Comparison of ENCODE assay signal across 8 cellular contexts in genomic region chr7:136009488-136010079, GRCh38. TPM values are rescaled to one million over a fixed set of nuclear protein-coding genes. Genes with fewer than 3 reads are reported as not detected.
A peak's percentile ranks its signal among the peaks of the same experiment; 100 is the strongest.
DNase-seq lines count a peak whose midpoint lies in the region; ATAC-seq and TF ChIP-seq lines count a peak whose summit lies in the region.

No MANE protein-coding gene starts in this region.

- no peaks in the 10 kb centered on the region for H3K4me1 ChIP-seq in CD4-positive, CD25-positive, alpha-beta regulatory T cell (ENCODE audit: control insufficient read depth, insufficient read depth, low read length, poor library complexity, severe bottlenecking)
- no peaks in the 10 kb centered on the region for H3K4me1 ChIP-seq in lower lobe of right lung

- intact Hi-C loops in lower lobe of right lung (cut with DNase I), result loop anchor here (5.0 kb wide), 1 partner anchor 207 kb away; no protein-coding TSS in a partner anchor

- no peak overlapping the region for H3K4me3 Mint-ChIP-seq in CD4-positive, CD25-positive, alpha-beta regulatory T cell
- no peak overlapping the region for H3K4me3 Mint-ChIP-seq in HFFc6
- H3K4me3 Mint-ChIP-seq in T-cell, result no peak overlapping the region
- no peak overlapping the region for H3K4me3 Mint-ChIP-seq in activated T-cell treated with anti-CD3 and anti-CD28 coated beads, Interleukin-2, amount 50 U/mL, for 24 hours

- POLR2A ChIA-PET in T-cell (lab: Charles Lee), result no interaction called here

- ATAC-seq in CD4-positive, CD25-positive, alpha-beta regulatory T cell (ENCODE audit: low read depth in 2 of 2), result no peak
- peak in 1 of 2 donors; percentile 46 for ATAC-seq in lower lobe of right lung
- ATAC-seq in T-cell (replicated peaks in 1 of 4), result no peak
- ATAC-seq in HG03571 (IDR thresholded peaks at IDR 0.05; ENCODE audit: unreplicated experiment), result no peak

- no peaks in the 10 kb centered on the region for H3K27me3 ChIP-seq in CD4-positive, CD25-positive, alpha-beta regulatory T cell (ENCODE audit: control insufficient read depth, insufficient read depth, low read length)
- H3K27me3 ChIP-seq in lower lobe of right lung (ENCODE audit: low read depth), result no peaks in the 10 kb centered on the region

- H3K9me3 Mint-ChIP-seq in CD4-positive, CD25-positive, alpha-beta regulatory T cell, result peaks cover 0 to 1% (median 0%) of the 10 kb centered on the region in 7 donors
- H3K9me3 Mint-ChIP-seq in HFFc6, result no peaks in the 10 kb centered on the region
- H3K9me3 Mint-ChIP-seq in T-cell, result peaks cover 0 to 3% (median 3%) of the 10 kb centered on the region in 3 donors
- H3K9me3 Mint-ChIP-seq in activated T-cell treated with anti-CD3 and anti-CD28 coated beads, Interleukin-2, amount 50 U/mL, for 24 hours, result peaks cover 2% of the 10 kb centered on the region

- H3K36me3 ChIP-seq in CD4-positive, CD25-positive, alpha-beta regulatory T cell (ENCODE audit: control insufficient read depth, insufficient read depth, low read length), result no peaks in the 10 kb centered on the region
- no peaks in the 10 kb centered on the region for H3K36me3 ChIP-seq in lower lobe of right lung

- CTCF ChIA-PET in T-cell (lab: Charles Lee), result interaction anchor here (0.5 to 3.2 kb wide), 9 partner anchors 10 to 394 kb away, joined by 3 to 15 read pairs (median 5); no protein-coding TSS in a partner anchor

- no peak overlapping the region for H3K27ac ChIP-seq in CD4-positive, CD25-positive, alpha-beta regulatory T cell (ENCODE audit: insufficient read depth, low read length, poor library complexity, severe bottlenecking)
- H3K27ac ChIP-seq in lower lobe of right lung, result no peak overlapping the region

- no peak overlapping the region for H3K27ac Mint-ChIP-seq in CD4-positive, CD25-positive, alpha-beta regulatory T cell
- no peak overlapping the region for H3K27ac Mint-ChIP-seq in HFFc6
- no peak overlapping the region for H3K27ac Mint-ChIP-seq in T-cell
- H3K27ac Mint-ChIP-seq in activated T-cell treated with anti-CD3 and anti-CD28 coated beads, Interleukin-2, amount 50 U/mL, for 24 hours, result no peak overlapping the region

- DNase-seq in CD4-positive, CD25-positive, alpha-beta regulatory T cell, result peak in 2 of 3 donors; percentile 40 to 44
- peak; percentile 49 for DNase-seq in HFFc6
- peak; percentile 71 for DNase-seq in NCI-H748 (lab: John Stamatoyannopoulos, UW; ENCODE audit: unreplicated experiment)
- DNase-seq in central memory CD4-positive, alpha-beta T cell, result peak; percentile 37
- no peak for DNase-seq in lower lobe of right lung
- DNase-seq in T-cell, result no peak
- DNase-seq in activated T-cell treated with anti-CD3 and anti-CD28 coated beads, Interleukin-2, amount 50 U/mL, for 24 hours, result no peak

- H3K4me1 Mint-ChIP-seq in CD4-positive, CD25-positive, alpha-beta regulatory T cell, result peaks cover 4 to 9% (median 6%) of the 10 kb centered on the region in 4 donors
- H3K4me1 Mint-ChIP-seq in HFFc6 (ENCODE audit: low read depth) (peaks cover 11% of the 10 kb centered on the region; the same call in 1 of the 2 replicates), T-cell (peaks cover 5 to 8% (median 7%) of the 10 kb centered on the region in 3 donors)
- H3K4me1 Mint-ChIP-seq in activated T-cell treated with anti-CD3 and anti-CD28 coated beads, Interleukin-2, amount 50 U/mL, for 24 hours (ENCODE audit: low read depth), result peaks cover 7% of the 10 kb centered on the region

- peaks cover 10% of the 10 kb centered on the region for H3K27me3 Mint-ChIP-seq in CD4-positive, CD25-positive, alpha-beta regulatory T cell
- H3K27me3 Mint-ChIP-seq in HFFc6 (ENCODE audit: insufficient read depth) (peaks cover 5% of the 10 kb centered on the region; the same call in 1 of the 2 replicates), T-cell (peaks cover 6 to 14% of the 10 kb centered on the region in 2 donors)
- peaks cover 6% of the 10 kb centered on the region for H3K27me3 Mint-ChIP-seq in activated T-cell treated with anti-CD3 and anti-CD28 coated beads, Interleukin-2, amount 50 U/mL, for 24 hours

- peak; percentile 94 for TF ChIP-seq CTCF in HFFc6 (IDR thresholded peaks at IDR 0.05)
- TF ChIP-seq CTCF in lower lobe of right lung (IDR thresholded peaks at IDR 0.05), result peak; percentile 73

- H3K9me3 ChIP-seq in CD4-positive, CD25-positive, alpha-beta regulatory T cell (ENCODE audit: control insufficient read depth in 2 of 2, low read length in 2 of 2), result no peaks in the 10 kb centered on the region
- H3K9me3 ChIP-seq in lower lobe of right lung, result no peaks in the 10 kb centered on the region

- peaks cover 3% of the 10 kb centered on the region for H3K36me3 Mint-ChIP-seq in CD4-positive, CD25-positive, alpha-beta regulatory T cell
- H3K36me3 Mint-ChIP-seq in HFFc6 (ENCODE audit: low read depth) (no peaks in the 10 kb centered on the region), T-cell (peaks cover 3% of the 10 kb centered on the region)
- H3K36me3 Mint-ChIP-seq in activated T-cell treated with anti-CD3 and anti-CD28 coated beads, Interleukin-2, amount 50 U/mL, for 24 hours (ENCODE audit: low read depth), result no peaks in the 10 kb centered on the region

- H3K4me3 ChIP-seq in CD4-positive, CD25-positive, alpha-beta regulatory T cell (ENCODE audit: low read depth, low read length), result no peak overlapping the region
- no peak overlapping the region for H3K4me3 ChIP-seq in lower lobe of right lung

RNA-seq across cellular contexts. Expression of gene MTPN, which starts 32.4 kb away (rescaled TPM):
- total RNA-seq in CD4-positive, CD25-positive, alpha-beta regulatory T cell, result 106 TPM
- polyA plus RNA-seq in CD4-positive, CD25-positive, alpha-beta regulatory T cell, result 100 to 1,000 TPM in 2 of 4 donors, 10 to 100 TPM in 2; 75.3 to 121 (median 97.4) TPM
- 100 to 1,000 TPM; 242 to 306 (median 273) TPM for total RNA-seq in HFFc6 (2021; fragmentation: NEBNext Ultra II Directional; extraction: Animal tissue kit (Norgen Biotek cat#: 25700))
- total RNA-seq in lower lobe of right lung (144 TPM), T-cell (10 to 100 TPM; 74.2 to 96.3 (median 84.1) TPM)

Comparison
In these comparisons a context has a peak if more than half of its experiments do, and no peak if none do; other contexts are left out.
1. DNase-seq: peak in CD4-positive, CD25-positive, alpha-beta regulatory T cell (2 of 3), HFFc6 (single experiment), NCI-H748 (single experiment) and central memory CD4-positive, alpha-beta T cell (single experiment); none in lower lobe of right lung (single experiment), T-cell (0 of 34) and activated T-cell treated with anti-CD3 and anti-CD28 coated beads, Interleukin-2, amount 50 U/mL, for 24 hours (single experiment).